ENCODE assay signal across 28 cellular contexts in the genomic region with DNA sequence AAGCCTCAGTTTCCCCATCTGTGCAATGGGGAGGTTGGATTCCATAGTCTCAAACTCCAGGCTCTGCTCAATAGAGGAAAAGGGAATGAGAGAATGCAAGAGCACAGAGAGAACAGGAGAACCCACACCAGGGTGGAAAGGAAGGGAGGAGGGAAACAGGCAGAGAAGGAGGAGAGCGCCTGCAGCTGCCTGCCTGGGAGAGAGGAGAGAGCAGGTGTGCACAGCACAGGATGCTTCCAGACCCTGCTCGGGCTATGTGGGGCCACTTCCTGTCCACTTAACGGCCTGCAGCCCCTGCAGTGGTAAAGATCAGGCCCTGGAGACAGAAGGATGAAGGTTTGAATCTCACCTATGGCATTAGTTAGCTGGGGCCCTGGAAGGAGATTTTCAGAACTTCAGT. TPM values are rescaled to one million over a fixed set of nuclear protein-coding genes. Genes with fewer than 3 reads are reported as not detected.
DNase-seq lines count a peak whose midpoint lies in the region; ATAC-seq and TF ChIP-seq lines count a peak whose summit lies in the region.
"Had no signal": no experiment of that assay in that cellular context is flagged by ENCODE, and none has a peak within 500 bp of the region (broad histone marks: within the 10 kb centered on the region; RNA-seq: fewer than 3 reads in every experiment).

No MANE protein-coding gene starts in this region.

- no peaks in the 10 kb centered on the region for H3K9me3 Mint-ChIP-seq in chondrocyte (ENCODE audit: low read depth)
- H3K9me3 Mint-ChIP-seq: activated naive CD4-positive, alpha-beta T cell treated with anti-CD3 and anti-CD28 coated beads, Interleukin-2, amount 10 ng/mL, durations not matched to agents 7 days and 5 days; T-helper 2 cell treated with Interferon-gamma antibody and Interleukin-4, amounts not matched to agents 5 μg/mL and 100 μg/mL, for 36 hours had no signal

- no peak overlapping the region for H4K91ac ChIP-seq in IMR-90 (ENCODE audit: insufficient read depth, low read depth, low read length)

- H4K20me1 ChIP-seq in IMR-90 (ENCODE audit: insufficient read depth, low read length) = no peaks in the 10 kb centered on the region
- H4K20me1 ChIP-seq in smooth muscle cell (ENCODE audit: low read depth) = peaks cover 61% of the 10 kb centered on the region

- no peak overlapping the region for H4K5ac ChIP-seq in IMR-90 (ENCODE audit: low read depth, low read length)

- peaks cover 9% of the 10 kb centered on the region; the same call in 1 of the 2 replicates for H3K36me3 ChIP-seq in IMR-90 (ENCODE audit: control insufficient read depth, insufficient read depth, low read length)
- H3K36me3 ChIP-seq in smooth muscle cell (ENCODE audit: low read depth) = no peaks in the 10 kb centered on the region
- H3K36me3 ChIP-seq: right lobe of liver, thyroid gland had no signal

- peaks cover 32% of the 10 kb centered on the region for H3K4me1 ChIP-seq in IMR-90 (ENCODE audit: control insufficient read depth, insufficient read depth, low read length)
- H3K4me1 ChIP-seq in smooth muscle cell (ENCODE audit: low read depth) = no peaks in the 10 kb centered on the region
- H3K4me1 ChIP-seq: right lobe of liver had no signal

- H3K14ac ChIP-seq in IMR-90 (replicated peaks; ENCODE audit: low read depth, low read length) = no peak overlapping the region

- H2BK20ac ChIP-seq in IMR-90 (ENCODE audit: low read depth, low read length) = no peak overlapping the region

- H3K18ac ChIP-seq in IMR-90 (ENCODE audit: low read depth, low read length) = no peak overlapping the region

- no peak overlapping the region for H3K27ac ChIP-seq in IMR-90 (ENCODE audit: insufficient read depth, low read length)
- H3K27ac ChIP-seq in smooth muscle cell (ENCODE audit: low read depth) = peak overlapping the region; percentile 96
- H3K27ac ChIP-seq: right lobe of liver had no signal

- H3K9ac ChIP-seq in IMR-90 (ENCODE audit: low read depth, low read length) (no peak overlapping the region), smooth muscle cell (ENCODE audit: low read depth) (no peak overlapping the region)

- H2BK5ac ChIP-seq in IMR-90 (ENCODE audit: low read depth, low read length, poor library complexity, severe bottlenecking) = no peak overlapping the region

- H3K27me3 Mint-ChIP-seq in chondrocyte (ENCODE audit: low read depth) = no peaks in the 10 kb centered on the region

- H2BK120ac ChIP-seq in IMR-90 (ENCODE audit: low read depth, low read length) = no peak overlapping the region

- TF ChIP-seq CTCF in IMR-90 (conservative IDR thresholded peaks at IDR 0.05; ENCODE audit: low read depth, low read length) (no peak), chondrocyte (IDR thresholded peaks at IDR 0.05) (no peak), smooth muscle cell (IDR thresholded peaks at IDR 0.05; ENCODE audit: borderline replicate concordance, insufficient read depth, poor library complexity, severe bottlenecking) (no peak)

- no peak overlapping the region for H3K23ac ChIP-seq in IMR-90 (ENCODE audit: low read depth, low read length)

- peaks cover 15% of the 10 kb centered on the region for H3F3A ChIP-seq in smooth muscle cell (ENCODE audit: low read depth)

- no peak overlapping the region for H3K56ac ChIP-seq in IMR-90 (ENCODE audit: extremely low read depth, insufficient read depth, low read length)

- H2AFZ ChIP-seq in IMR-90 (replicated peaks; ENCODE audit: low read length, poor library complexity) (peak overlapping the region; percentile 21), smooth muscle cell (ENCODE audit: low read depth) (no peak overlapping the region)

- ATAC-seq in IMR-90 (ENCODE audit: low read depth) (no peak), HG03354 (IDR thresholded peaks at IDR 0.05; ENCODE audit: poor library complexity, severe bottlenecking, unreplicated experiment) (no peak), GM18505 (IDR thresholded peaks at IDR 0.05; ENCODE audit: unreplicated experiment) (no peak)
- ATAC-seq: activated CD8-positive, alpha-beta memory T cell treated with anti-CD3 and anti-CD28 coated beads, Interleukin-2, amount 10 ng/mL, durations not matched to agents 7 days and 5 days; right lobe of liver had no signal

- no CpG with 5 or more reads among the region's 3 CpGs for whole genome bisulfite sequencing in IMR-90 (ENCODE audit: extremely low coverage in 2 of 2, insufficient read length in 1 of 2), 2 experiments
- WGBS in smooth muscle cell (ENCODE audit: low lambda C conversion rate) = 94% methylated on average over 3 of the region's 3 CpGs

- no peak overlapping the region for H3K4me3 Mint-ChIP-seq in chondrocyte (ENCODE audit: unreplicated experiment)
- H3K4me3 Mint-ChIP-seq: activated CD8-positive, alpha-beta memory T cell treated with anti-CD3 and anti-CD28 coated beads, Interleukin-2, amount 10 ng/mL, durations not matched to agents 7 days and 5 days; activated naive CD4-positive, alpha-beta T cell treated with anti-CD3 and anti-CD28 coated beads, Interleukin-2, amount 10 ng/mL, durations not matched to agents 7 days and 5 days; T-helper 2 cell treated with Interferon-gamma antibody and Interleukin-4, amounts not matched to agents 5 μg/mL and 100 μg/mL, for 36 hours had no signal

- DNase-seq in activated CD8-positive, alpha-beta memory T cell treated with anti-CD3 and anti-CD28 coated beads, Interleukin-2, amount 50 U/mL, for 4 hours = peak; percentile 3
- no peak for DNase-seq in activated CD8-positive, alpha-beta memory T cell treated with anti-CD3 and anti-CD28 coated beads, Interleukin-2, amount 50 U/mL, for 48 hours
- DNase-seq in IMR-90 = no peak
- peak; percentile 51 for DNase-seq in chondrocyte (ENCODE audit: low spot score)
- DNase-seq in smooth muscle cell (lab: John Stamatoyannopoulos, UW; ENCODE audit: unreplicated experiment) = no peak
- no peak for DNase-seq in Kasumi-1 (lab: John Stamatoyannopoulos, UW)
- DNase-seq: activated CD8-positive, alpha-beta memory T cell treated with anti-CD3 and anti-CD28 coated beads, Interleukin-2, amount 10 ng/mL, durations not matched to agents 7 days and 5 days; effector memory CD4-positive, alpha-beta T cell; erythroblast; GDM1; glutamatergic neuron; HCEC 1CT; kidney; NCI-H1105 treated with DMSO at 0.1 percent for 48 hours; NCI-H1930; NCI-H2227 treated with DMSO at 0.1 percent for 48 hours; NCI-H526 treated with DMSO at 0.1 percent for 48 hours; stimulated activated naive CD4-positive, alpha-beta T cell treated with Interleukin-2 at 50 U/mL for 16 hours; thyroid gland had no signal

- H3K4me2 ChIP-seq in IMR-90 (ENCODE audit: low read depth, low read length) (no peak overlapping the region), smooth muscle cell (no peak overlapping the region)

- H3K9me3 ChIP-seq in IMR-90 (ENCODE audit: control insufficient read depth, insufficient read depth, low read length) (no peaks in the 10 kb centered on the region), smooth muscle cell (replicated peaks; ENCODE audit: low read depth) (no peaks in the 10 kb centered on the region)
- H3K9me3 ChIP-seq: right lobe of liver, thyroid gland had no signal

- H3K9me1 ChIP-seq in IMR-90 (ENCODE audit: insufficient read depth, low read length) = peaks cover 27% of the 10 kb centered on the region

- BruUV-seq in IMR-90 (replicated peaks; lab: Mats Ljungman, UMichigan) = no TSS peak

- intact Hi-C loops in IMR-90 (cut with micrococcal nuclease) = no loop called here

- H2AK5ac ChIP-seq in IMR-90 (ENCODE audit: low read depth, low read length) = no peak overlapping the region; the same call in 1 of the 2 replicates

- H3K4me1 Mint-ChIP-seq in chondrocyte (ENCODE audit: low read depth) = peaks cover 76% of the 10 kb centered on the region
- H3K4me1 Mint-ChIP-seq: activated CD8-positive, alpha-beta memory T cell treated with anti-CD3 and anti-CD28 coated beads, Interleukin-2, amount 10 ng/mL, durations not matched to agents 7 days and 5 days had no signal

- H4K8ac ChIP-seq in IMR-90 (ENCODE audit: low read depth in 2 of 2, low read length in 2 of 2) = no peak overlapping the region

- H3K4me3 ChIP-seq in IMR-90 (ENCODE audit: insufficient read depth, low read depth, low read length) = no peak overlapping the region
- H3K4me3 ChIP-seq in smooth muscle cell = no peak overlapping the region
- H3K4me3 ChIP-seq: lung, right lobe of liver, thyroid gland had no signal

- H3K36me3 Mint-ChIP-seq in chondrocyte (ENCODE audit: low read depth) = peaks cover 34% of the 10 kb centered on the region
- H3K36me3 Mint-ChIP-seq: activated CD8-positive, alpha-beta memory T cell treated with anti-CD3 and anti-CD28 coated beads, Interleukin-2, amount 10 ng/mL, durations not matched to agents 7 days and 5 days; activated naive CD4-positive, alpha-beta T cell treated with anti-CD3 and anti-CD28 coated beads, Interleukin-2, amount 10 ng/mL, durations not matched to agents 7 days and 5 days had no signal

- H3K27me3 ChIP-seq in IMR-90 (ENCODE audit: control insufficient read depth, insufficient read depth, low read length) (no peaks in the 10 kb centered on the region), smooth muscle cell (ENCODE audit: low read depth) (no peaks in the 10 kb centered on the region)
- H3K27me3 ChIP-seq: right lobe of liver, thyroid gland had no signal

- no peak overlapping the region for H2BK15ac ChIP-seq in IMR-90 (ENCODE audit: low read depth, low read length)

- POLR2A ChIA-PET in IMR-90 (lab: Charles Lee; ENCODE audit: unreplicated experiment) = no interaction called here

- H3K27ac Mint-ChIP-seq in chondrocyte (ENCODE audit: unreplicated experiment) = no peak overlapping the region
- H3K27ac Mint-ChIP-seq: activated CD8-positive, alpha-beta memory T cell treated with anti-CD3 and anti-CD28 coated beads, Interleukin-2, amount 10 ng/mL, durations not matched to agents 7 days and 5 days; activated naive CD4-positive, alpha-beta T cell treated with anti-CD3 and anti-CD28 coated beads, Interleukin-2, amount 10 ng/mL, durations not matched to agents 7 days and 5 days; T-helper 2 cell treated with Interferon-gamma antibody and Interleukin-4, amounts not matched to agents 5 μg/mL and 100 μg/mL, for 36 hours had no signal

- TF ChIP-seq RAD21 in IMR-90 (IDR thresholded peaks at IDR 0.05; ENCODE audit: low read length) = no peak

- in situ Hi-C loops in IMR-90 (cut with MboI; ENCODE audit: low sequenced_read_pairs) = no loop called here

- H2AK9ac ChIP-seq in IMR-90 (replicated peaks; ENCODE audit: low read depth, low read length, poor library complexity) = peak overlapping the region; percentile 25

- H3K79me2 ChIP-seq in smooth muscle cell (ENCODE audit: low read depth) = peaks cover 24% of the 10 kb centered on the region

- no peaks in the 10 kb centered on the region for H3K79me1 ChIP-seq in IMR-90 (ENCODE audit: low read depth in 1 of 2, low read length in 2 of 2)

- CTCF ChIA-PET in IMR-90 (lab: Yijun Ruan, JAX) = no interaction called here

- dilution Hi-C loops in IMR-90 (cut with HindIII; ENCODE audit: low sequenced_read_pairs, unreplicated experiment) = no loop called here

- no peak overlapping the region for H3K4ac ChIP-seq in IMR-90 (ENCODE audit: low read depth, low read length)

- TF ChIP-seq POLR2A in IMR-90 (IDR thresholded peaks at IDR 0.05; ENCODE audit: low read depth, low read length) (no peak), GM18505 (IDR thresholded peaks at IDR 0.05; ENCODE audit: borderline replicate concordance, extremely low read depth, insufficient read depth, insufficient read length) (no peak)

RNA-seq across cellular contexts. Expression of gene LRRC32, which starts 12.3 kb away (rescaled TPM):
- total RNA-seq in IMR-90 (2012; rRNA removed) (4.2 and 5.2 TPM in 2 replicates), chondrocyte (113 to 367 TPM (median 367 TPM) in 3 replicates), smooth muscle cell (147 and 171 TPM in 2 replicates)
- polyA plus RNA-seq in IMR-90 (2012; rRNA removed) (13.0 and 13.7 TPM in 2 replicates), smooth muscle cell (330 and 444 TPM in 2 replicates)
- 10.9 and 20.1 TPM in 2 replicates for polyA plus RNA-seq in IMR-90 (2012; cell fraction: cytosol; rRNA removed)
- polyA plus RNA-seq in IMR-90 (2012; cell fraction: nucleus; rRNA removed; ENCODE audit: low replicate concordance) = 8.8 and 12.9 TPM in 2 replicates
- total RNA-seq: A673, MCF 10A had no signal
- polyA plus RNA-seq: neural cell had no signal

Comparison
In these comparisons a context has a peak if more than half of its experiments do, and no peak if none do; other contexts are left out.
1. DNase-seq: peak in activated CD8-positive, alpha-beta memory T cell treated with anti-CD3 and anti-CD28 coated beads, Interleukin-2, amount 50 U/mL, for 4 hours (single experiment) and chondrocyte (single experiment); none in activated CD8-positive, alpha-beta memory T cell treated with anti-CD3 and anti-CD28 coated beads, Interleukin-2, amount 50 U/mL, for 48 hours (single experiment), IMR-90 (single experiment), smooth muscle cell (single experiment) and Kasumi-1 (0 of 2).
2. RNA of gene LRRC32, which starts 12.3 kb away (total RNA-seq): 113 to 367 TPM in chondrocyte and 147 to 171 TPM in smooth muscle cell; 4.2 to 5.2 TPM in IMR-90; every median in the first group is over 10 times any median in the second.